25 cellular contexts compared by ENCODE assay signal in genomic region chr5:140166911-140167310, GRCh38. TPM values are rescaled to one million over a fixed set of nuclear protein-coding genes. Genes with fewer than 3 reads are reported as not detected.
DNase-seq lines count a peak whose midpoint lies in the region; ATAC-seq, FAIRE-seq and TF ChIP-seq lines count a peak whose summit lies in the region.
"Had no signal": no experiment of that assay in that cellular context is flagged by ENCODE, and none has a peak within 500 bp of the region (broad histone marks: within the 10 kb centered on the region; RNA-seq: fewer than 3 reads in every experiment).

No MANE protein-coding gene starts in this region.

- DNase-seq in DMS 273 (lab: John Stamatoyannopoulos, UW; ENCODE audit: unreplicated experiment) (peak; percentile 37), DMS 273 treated with DMSO at 0.1 percent for 48 hours (lab: John Stamatoyannopoulos, UW) (no peak), NOMO-1 (lab: John Stamatoyannopoulos, UW; ENCODE audit: unreplicated experiment in 2 of 2) (peak; percentile 45 to 77), GM12878 (ENCODE audit: low read depth, low spot score) (no peak), stomach (no peak), neural progenitor cell (ENCODE audit: low spot score) (no peak), NCI-H1436 treated with DMSO at 0.1 percent for 48 hours (lab: John Stamatoyannopoulos, UW) (no peak), body of pancreas (no peak)
- DNase-seq: AML-193; Caco-2; CD4-positive, alpha-beta T cell; DMS53; EL; H9; Kasumi-1; MG63; NCI-H1105 treated with DMSO at 0.1 percent for 48 hours; NCI-H187; NCI-H2107; NCI-H510A treated with DMSO at 0.1 percent for 48 hours; NCI-H774; Peyer's patch had no signal

- H3K4me3 Mint-ChIP-seq in neural progenitor cell = no peak overlapping the region
- H3K4me3 Mint-ChIP-seq: CD4-positive, alpha-beta T cell; H9; T-helper 1 cell treated with Interleukin-12 subunit alpha and Interleukin-12 subunit beta and Interleukin-4 antibody, amounts not matched to agents 30 μg/mL and 1 μg/mL, for 36 hours had no signal

- no peak overlapping the region for H3K4me2 ChIP-seq in GM12878 (ENCODE audit: control insufficient read depth, insufficient read depth)
- no peak overlapping the region for H3K4me2 ChIP-seq in neural progenitor cell

- RAD21 ChIA-PET in GM12878 (lab: Charles Lee; ENCODE audit: unreplicated experiment) = no interaction called here

- CTCF ChIA-PET in GM12878 (lab: Yijun Ruan, JAX) = interaction anchor here (1.0 to 1.2 kb wide), 2 partner anchors 74 to 198 kb away, joined by 3 to 4 read pairs; no protein-coding TSS in a partner anchor

- no peaks in the 10 kb centered on the region for H3K27me3 Mint-ChIP-seq in neural progenitor cell (ENCODE audit: insufficient read depth, low read depth)
- H3K27me3 Mint-ChIP-seq: CD4-positive, alpha-beta T cell had no signal

- H3K27ac ChIP-seq in GM12878 (ENCODE audit: control insufficient read depth, insufficient read depth) = no peak overlapping the region
- H3K27ac ChIP-seq in stomach = peak overlapping the region in 4 of 5 donors; percentile 74 to 83 (median 80)
- no peak overlapping the region for H3K27ac ChIP-seq in neural progenitor cell
- H3K27ac ChIP-seq in body of pancreas = peak overlapping the region in 2 of 4 donors; percentile 78 to 84
- H3K27ac ChIP-seq: 22Rv1, SJSA1 had no signal

- FAIRE-seq in GM12878 (lab: Jason Lieb, UNC) = no peak

- intact Hi-C loops in GM12878 (cut with micrococcal nuclease; ENCODE audit: unreplicated experiment) = no loop called here
- intact Hi-C loops in stomach (cut with DNase I; ENCODE audit: low total_unique reads) = no loop called here
- intact Hi-C loops in body of pancreas (cut with DNase I) = no loop called here

- H2AFZ ChIP-seq in GM12878 (ENCODE audit: control insufficient read depth, low read depth, low read length) (no peak overlapping the region), neural progenitor cell (replicated peaks) (no peak overlapping the region)

- H3F3A ChIP-seq in neural progenitor cell (ENCODE audit: low read depth) = no peaks in the 10 kb centered on the region

- H3K79me2 ChIP-seq in GM12878 (ENCODE audit: control insufficient read depth, insufficient read depth, low read length) = no peaks in the 10 kb centered on the region
- no peaks in the 10 kb centered on the region for H3K79me2 ChIP-seq in neural progenitor cell (ENCODE audit: low read depth)

- POLR2A ChIA-PET in GM12878 (lab: Charles Lee) = no interaction called here

- peaks cover 16% of the 10 kb centered on the region for H3K4me1 ChIP-seq in GM12878 (ENCODE audit: control insufficient read depth, insufficient read depth, low read length)
- H3K4me1 ChIP-seq in stomach = peaks cover 10 to 65% (median 47%) of the 10 kb centered on the region in 4 donors
- H3K4me1 ChIP-seq in neural progenitor cell = no peaks in the 10 kb centered on the region
- H3K4me1 ChIP-seq in body of pancreas = peaks cover 39% of the 10 kb centered on the region
- H3K4me1 ChIP-seq: SJSA1 had no signal

- TF ChIP-seq EP300 in GM12878 (IDR thresholded peaks at IDR 0.05; ENCODE audit: borderline replicate concordance in 1 of 2, control insufficient read depth in 1 of 2, low read depth in 2 of 2, low read length in 2 of 2) (no peak), stomach (IDR thresholded peaks at IDR 0.05) (no peak)

- BruUV-seq in GM12878 (replicated peaks; lab: Mats Ljungman, UMichigan) = no TSS peak

- H3K27ac Mint-ChIP-seq in neural progenitor cell = no peak overlapping the region
- H3K27ac Mint-ChIP-seq: CD4-positive, alpha-beta T cell; H9; T-helper 1 cell treated with Interleukin-12 subunit alpha and Interleukin-12 subunit beta and Interleukin-4 antibody, amounts not matched to agents 30 μg/mL and 1 μg/mL, for 36 hours had no signal

- H3K9ac ChIP-seq in GM12878 (ENCODE audit: control insufficient read depth, insufficient read depth, low read length) = no peak overlapping the region
- no peak overlapping the region for H3K9ac ChIP-seq in neural progenitor cell

- TF ChIP-seq RAD21 in GM12878 (IDR thresholded peaks at IDR 0.05; ENCODE audit: insufficient read depth, low read depth, low read length) = no peak

- TF ChIP-seq POLR2A in GM12878 (IDR thresholded peaks at IDR 0.05; ENCODE audit: low read depth, low read length) (no peak), stomach (IDR thresholded peaks at IDR 0.05) (no peak), body of pancreas (IDR thresholded peaks at IDR 0.05) (no peak)

- H4K20me1 ChIP-seq in GM12878 (ENCODE audit: control insufficient read depth, insufficient read depth) (no peaks in the 10 kb centered on the region), neural progenitor cell (ENCODE audit: low read depth) (no peaks in the 10 kb centered on the region)

- H3K36me3 ChIP-seq in GM12878 (ENCODE audit: control insufficient read depth in 2 of 2, insufficient read depth in 2 of 2, low read length in 1 of 2) (no peaks in the 10 kb centered on the region), stomach (no peaks in the 10 kb centered on the region), neural progenitor cell (no peaks in the 10 kb centered on the region), body of pancreas (replicated peaks in 1 of 2; ENCODE audit: insufficient read depth in 1 of 2, low read depth in 2 of 2) (no peaks in the 10 kb centered on the region)
- H3K36me3 ChIP-seq: MG63, Peyer's patch, SJSA1 had no signal

- in situ Hi-C loops in GM12878 (cut with MboI) = no loop called here

- peak; percentile 73 for ATAC-seq in GM12878
- no peak for ATAC-seq in body of pancreas

- H3K4me3 ChIP-seq in GM12878 = no peak overlapping the region
- H3K4me3 ChIP-seq in stomach = no peak overlapping the region
- H3K4me3 ChIP-seq in neural progenitor cell = no peak overlapping the region
- H3K4me3 ChIP-seq in body of pancreas = no peak overlapping the region
- H3K4me3 ChIP-seq: MG63, Peyer's patch, SJSA1 had no signal

- H3K27me3 ChIP-seq in GM12878 (replicated peaks in 1 of 2; ENCODE audit: control insufficient read depth in 2 of 2, insufficient read depth in 2 of 2, low read length in 1 of 2) = no peaks in the 10 kb centered on the region
- no peaks in the 10 kb centered on the region for H3K27me3 ChIP-seq in stomach
- no peaks in the 10 kb centered on the region for H3K27me3 ChIP-seq in neural progenitor cell
- no peaks in the 10 kb centered on the region for H3K27me3 ChIP-seq in body of pancreas
- H3K27me3 ChIP-seq: MG63, Peyer's patch, SJSA1 had no signal

- TF ChIP-seq CTCF in GM12878 (IDR thresholded peaks at IDR 0.05 in 2 of 3, conservative IDR thresholded peaks at IDR 0.05 in 1 of 3; ENCODE audit: control insufficient read depth in 2 of 3, extremely low read depth in 1 of 3, insufficient read depth in 1 of 3, low read depth in 3 of 3, low read length in 3 of 3) = no peak
- TF ChIP-seq CTCF in stomach (IDR thresholded peaks at IDR 0.05) = no peak
- TF ChIP-seq CTCF in neural progenitor cell (IDR thresholded peaks at IDR 0.05) = no peak
- TF ChIP-seq CTCF in body of pancreas (IDR thresholded peaks at IDR 0.05) = no peak

- H3K9me3 ChIP-seq in GM12878 (replicated peaks; ENCODE audit: control insufficient read depth, insufficient read depth, low read length) (no peaks in the 10 kb centered on the region), stomach (no peaks in the 10 kb centered on the region), neural progenitor cell (ENCODE audit: low read depth) (no peaks in the 10 kb centered on the region), body of pancreas (no peaks in the 10 kb centered on the region)
- H3K9me3 ChIP-seq: Caco-2, MG63, Peyer's patch, SJSA1 had no signal

- SMC1A ChIA-PET in GM12878 (lab: Charles Lee; ENCODE audit: uncharacterized antibody, unreplicated experiment) = interaction anchor here (1.5 to 2.5 kb wide), 2 partner anchors 73 to 94 kb away, joined by 4 to 6 read pairs; no protein-coding TSS in a partner anchor

- H3K9me3 Mint-ChIP-seq in neural progenitor cell = no peaks in the 10 kb centered on the region
- H3K9me3 Mint-ChIP-seq: CD4-positive, alpha-beta T cell; H9; T-helper 1 cell treated with Interleukin-12 subunit alpha and Interleukin-12 subunit beta and Interleukin-4 antibody, amounts not matched to agents 30 μg/mL and 1 μg/mL, for 36 hours had no signal

- no peaks in the 10 kb centered on the region for H3K36me3 Mint-ChIP-seq in neural progenitor cell

- H3K4me1 Mint-ChIP-seq in neural progenitor cell = no peaks in the 10 kb centered on the region
- H3K4me1 Mint-ChIP-seq: H9 had no signal

RNA-seq across cellular contexts. Expression of gene CYSTM1, which starts 8.1 kb away (rescaled TPM):
- total RNA-seq in GM12878 (2013; cell fraction: nucleolus; rRNA removed) = 34.5 and 44.8 TPM in 2 replicates
- total RNA-seq in GM12878 (2014; rRNA removed) (97.8 and 105 TPM in 2 replicates), GM12878 (2014; rRNA removed; fragmentation: Illumina TruSeq; extraction: Trizol) (81.4 and 90.2 TPM in 2 replicates), GM12878 (2021) (52.7 and 59.8 TPM in 2 replicates), stomach (1,000 to 10,000 TPM in 1 of 5 donors, 100 to 1,000 TPM in 3, 10 to 100 TPM in 1; 23.2 to 1,029 (median 220) TPM), neural progenitor cell (ENCODE audit: low replicate concordance) (8.9 and 19.8 TPM in 2 replicates), body of pancreas (10 to 100 TPM; 56.8 to 97.2 TPM)
- polyA plus RNA-seq in GM12878 (2011; ENCODE audit: low read depth) = 17.8 TPM
- polyA plus RNA-seq in GM12878 (2011; rRNA removed) (91.3 and 120 TPM in 2 replicates), GM12878 (2014; fragmentation: Illumina TruSeq; extraction: Trizol) (71.3 and 92.5 TPM in 2 replicates), GM12878 (2014; fragmentation: Nextera tagmentation; extraction: Ambion mirVana) (100 to 1,000 TPM; 204 to 261 TPM), GM12878 (2014; rRNA removed) (103 and 112 TPM in 2 replicates), GM12878 (2016; fragmentation: Nextera tagmentation; extraction: Ambion mirVana) (10 to 100 TPM; 67.5 to 85.4 TPM), stomach (1,000 to 10,000 TPM in 2 of 3 donors, 100 to 1,000 TPM in 1; 378 to 3,028 (median 2,014) TPM)
- 134 and 170 TPM in 2 replicates for polyA plus RNA-seq in GM12878 (2011; cell fraction: cytosol; rRNA removed)
- polyA plus RNA-seq in GM12878 (2011; cell fraction: nucleus; rRNA removed) = 71.6 and 92.3 TPM in 2 replicates
- polyA plus RNA-seq in GM12878 (2012) = 43.8 and 51.9 TPM in 2 replicates
- 41.5 and 88.5 TPM in 2 replicates for polyA minus RNA-seq in GM12878 (2011; rRNA and poly(A)+ RNA removed)
- 33.9 and 36.2 TPM in 2 replicates for polyA minus RNA-seq in GM12878 (2011; cell fraction: cytosol; rRNA and poly(A)+ RNA removed)
- polyA minus RNA-seq in GM12878 (2011; cell fraction: nucleus; rRNA and poly(A)+ RNA removed) = 27.4 and 35.2 TPM in 2 replicates

RNA-seq across cellular contexts. Expression of gene IGIP, which starts 41.2 kb away (rescaled TPM):
- 5.8 and 6.6 TPM in 2 replicates for total RNA-seq in GM12878 (2013; cell fraction: nucleolus; rRNA removed)
- total RNA-seq in GM12878 (2014; rRNA removed) = 2.4 and 2.7 TPM in 2 replicates
- total RNA-seq in GM12878 (2014; rRNA removed; fragmentation: Illumina TruSeq; extraction: Trizol) = 2.5 and 3.4 TPM in 2 replicates
- total RNA-seq in GM12878 (2021) = 2.7 and 3.1 TPM in 2 replicates
- polyA plus RNA-seq in GM12878 (2011; ENCODE audit: low read depth) = 1.1 TPM
- polyA plus RNA-seq in GM12878 (2011; rRNA removed) = 2.7 and 3.7 TPM in 2 replicates
- polyA plus RNA-seq in GM12878 (2011; cell fraction: cytosol; rRNA removed) = 0.84 and 0.94 TPM in 2 replicates
- 3.7 and 4.6 TPM in 2 replicates for polyA plus RNA-seq in GM12878 (2011; cell fraction: nucleus; rRNA removed)
- 1.1 and 2.9 TPM in 2 replicates for polyA plus RNA-seq in GM12878 (2012)
- polyA plus RNA-seq in GM12878 (2014; fragmentation: Illumina TruSeq; extraction: Trizol) = 3.3 and 3.6 TPM in 2 replicates
- 1 to 10 TPM in 1 of 2 experiments, under 1 TPM in 1; 0.58 to 1.2 TPM for polyA plus RNA-seq in GM12878 (2014; fragmentation: Nextera tagmentation; extraction: Ambion mirVana)
- 1.4 TPM in 2 replicates for polyA plus RNA-seq in GM12878 (2014; rRNA removed)
- under 1 TPM; 0.64 to 0.72 TPM for polyA plus RNA-seq in GM12878 (2016; fragmentation: Nextera tagmentation; extraction: Ambion mirVana)
- 1.8 and 2.5 TPM in 2 replicates for polyA minus RNA-seq in GM12878 (2011; rRNA and poly(A)+ RNA removed)
- polyA minus RNA-seq in GM12878 (2011; cell fraction: cytosol; rRNA and poly(A)+ RNA removed) = 0.53 and 0.73 TPM in 2 replicates
- polyA minus RNA-seq in GM12878 (2011; cell fraction: nucleus; rRNA and poly(A)+ RNA removed) = 2.5 and 4.2 TPM in 2 replicates
- total RNA-seq in stomach = 10 to 100 TPM in 3 of 5 donors, 1 to 10 TPM in 2; 1.8 to 29.5 (median 14.3) TPM
- 1 to 10 TPM; 4.6 to 6.6 (median 6.1) TPM for polyA plus RNA-seq in stomach
- total RNA-seq in neural progenitor cell (ENCODE audit: low replicate concordance) = 0.59 and 1.6 TPM in 2 replicates
- 10 to 100 TPM in 1 of 2 donors, 1 to 10 TPM in 1; 6.3 to 16.6 TPM for total RNA-seq in body of pancreas

RNA-seq across cellular contexts. Expression of gene PURA, which starts 53.0 kb away (rescaled TPM):
- 17.7 and 18.3 TPM in 2 replicates for total RNA-seq in GM12878 (2013; cell fraction: nucleolus; rRNA removed)
- 11.7 and 11.9 TPM in 2 replicates for total RNA-seq in GM12878 (2014; rRNA removed)
- total RNA-seq in GM12878 (2014; rRNA removed; fragmentation: Illumina TruSeq; extraction: Trizol) = 6.3 and 6.9 TPM in 2 replicates
- total RNA-seq in GM12878 (2021) = 11.8 TPM in 2 replicates
- polyA plus RNA-seq in GM12878 (2011; ENCODE audit: low read depth) = 0.76 TPM
- 4.9 and 6.8 TPM in 2 replicates for polyA plus RNA-seq in GM12878 (2011; rRNA removed)
- 2.0 and 2.1 TPM in 2 replicates for polyA plus RNA-seq in GM12878 (2011; cell fraction: cytosol; rRNA removed)
- 4.1 and 5.4 TPM in 2 replicates for polyA plus RNA-seq in GM12878 (2011; cell fraction: nucleus; rRNA removed)
- polyA plus RNA-seq in GM12878 (2012) = 2.4 and 4.8 TPM in 2 replicates
- 6.7 and 7.8 TPM in 2 replicates for polyA plus RNA-seq in GM12878 (2014; fragmentation: Illumina TruSeq; extraction: Trizol)
- 1 to 10 TPM; 3.7 to 4.1 TPM for polyA plus RNA-seq in GM12878 (2014; fragmentation: Nextera tagmentation; extraction: Ambion mirVana)
- 5.9 and 7.5 TPM in 2 replicates for polyA plus RNA-seq in GM12878 (2014; rRNA removed)
- 1 to 10 TPM; 3.3 to 5.6 TPM for polyA plus RNA-seq in GM12878 (2016; fragmentation: Nextera tagmentation; extraction: Ambion mirVana)
- polyA minus RNA-seq in GM12878 (2011; rRNA and poly(A)+ RNA removed) = 4.6 and 4.9 TPM in 2 replicates
- polyA minus RNA-seq in GM12878 (2011; cell fraction: cytosol; rRNA and poly(A)+ RNA removed) = 3.6 and 4.1 TPM in 2 replicates
- 7.7 and 13.3 TPM in 2 replicates for polyA minus RNA-seq in GM12878 (2011; cell fraction: nucleus; rRNA and poly(A)+ RNA removed)
- 10 to 100 TPM; 12.5 to 30.8 (median 28.7) TPM for total RNA-seq in stomach
- 1 to 10 TPM; 3.3 to 4.8 (median 4.6) TPM for polyA plus RNA-seq in stomach
- 2.5 and 2.6 TPM in 2 replicates for total RNA-seq in neural progenitor cell (ENCODE audit: low replicate concordance)
- 10 to 100 TPM; 29.1 to 34.6 TPM for total RNA-seq in body of pancreas

Comparison
In these comparisons a context has a peak if more than half of its experiments do, and no peak if none do; other contexts are left out.
1. DNase-seq: peak in DMS 273 (single experiment) and NOMO-1 (2 of 2); none in DMS 273 treated with DMSO at 0.1 percent for 48 hours (single experiment), GM12878 (single experiment), stomach (single experiment), neural progenitor cell (single experiment), NCI-H1436 treated with DMSO at 0.1 percent for 48 hours (single experiment) and body of pancreas (0 of 4).
2. H3K27ac ChIP-seq: peak in stomach (4 of 5); none in GM12878 (single experiment) and neural progenitor cell (single experiment).